Comparison of ENCODE assay signal across 11 cellular contexts in the genomic region with DNA sequence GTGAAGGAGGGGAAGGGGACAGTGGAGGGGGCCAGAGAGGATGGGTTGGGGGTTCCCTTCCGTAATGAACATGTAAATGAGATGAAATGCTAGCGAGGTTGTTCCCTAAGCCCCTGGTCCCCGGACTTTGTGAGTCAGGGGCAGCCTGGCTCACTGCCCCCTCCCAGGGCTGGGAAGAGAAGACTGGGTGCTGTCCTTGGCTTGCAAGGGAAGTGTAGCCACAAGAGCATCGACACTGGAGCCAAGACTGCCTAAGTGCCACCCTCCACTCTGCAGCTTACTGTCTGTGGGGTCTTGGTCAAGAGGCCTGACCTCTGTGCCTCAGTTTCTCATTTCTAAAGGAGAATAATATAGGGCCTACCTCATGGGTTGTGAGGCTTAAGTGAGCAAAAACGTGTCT. TPM values are rescaled to one million over a fixed set of nuclear protein-coding genes. Genes with fewer than 3 reads are reported as not detected.
DNase-seq lines count a peak whose midpoint lies in the region; ATAC-seq and TF ChIP-seq lines count a peak whose summit lies in the region.
"Had no signal": no experiment of that assay in that cellular context is flagged by ENCODE, and none has a peak within 500 bp of the region (broad histone marks: within the 10 kb centered on the region; RNA-seq: fewer than 3 reads in every experiment).

No MANE protein-coding gene starts in this region.

- peak overlapping the region; percentile 89 to 98 (median 96) for H3K27ac ChIP-seq in heart right ventricle
- no peak overlapping the region for H3K27ac ChIP-seq in endodermal cell (ENCODE audit: low read depth, low read length)
- H3K27ac ChIP-seq in muscle layer of colon (ENCODE audit: low read depth, low read length) = peak overlapping the region; percentile 72
- H3K27ac ChIP-seq in upper lobe of left lung = peak overlapping the region; percentile 87 to 93 (median 91)

- H3K4me1 Mint-ChIP-seq in endodermal cell = peaks cover 6% of the 10 kb centered on the region

- H3K36me3 ChIP-seq in heart right ventricle (no peaks in the 10 kb centered on the region), endodermal cell (ENCODE audit: control insufficient read depth, insufficient read depth, low read length) (no peaks in the 10 kb centered on the region), muscle layer of colon (ENCODE audit: insufficient read depth, low read length) (no peaks in the 10 kb centered on the region), upper lobe of left lung (no peaks in the 10 kb centered on the region)

- H3K9ac ChIP-seq in endodermal cell (ENCODE audit: extremely low read depth, low read length, poor library complexity, severe bottlenecking) (no peak overlapping the region), muscle layer of colon (ENCODE audit: low read length) (no peak overlapping the region)

- no peak for TF ChIP-seq EP300 in upper lobe of left lung (IDR thresholded peaks at IDR 0.05)

- intact Hi-C loops in heart right ventricle (cut with DNase I) (loop anchor here in 4 of 10 donors (5.0 to 10.0 kb wide), 5 partner anchors 33 to 392 kb away; a partner anchor contains a TSS), Right ventricle myocardium superior (cut with DNase I) (loop anchor here (5.0 to 10.0 kb wide), 2 partner anchors 33 to 199 kb away; no protein-coding TSS in a partner anchor)

- no peak for DNase-seq in heart right ventricle
- DNase-seq in Right ventricle myocardium superior = no peak
- no peak for DNase-seq in endodermal cell
- DNase-seq in upper lobe of left lung = no peak
- no peak for DNase-seq in MV-4-11 (lab: John Stamatoyannopoulos, UW)
- DNase-seq: activated CD4-positive, CD25-positive, alpha-beta regulatory T cell treated with anti-CD3 and anti-CD28 coated beads, Interleukin-2, amount 50 U/mL, for 72 hours; RPMI8226 had no signal

- no peak for TF ChIP-seq POLR2A in upper lobe of left lung (IDR thresholded peaks at IDR 0.05)

- H3K27me3 Mint-ChIP-seq in endodermal cell (ENCODE audit: insufficient read depth) = peaks cover 58% of the 10 kb centered on the region

- ATAC-seq in heart right ventricle = no peak
- ATAC-seq in Right ventricle myocardium superior (ENCODE audit: poor library complexity) = no peak
- ATAC-seq in upper lobe of left lung (ENCODE audit: low FRiP score in 2 of 2) = no peak
- no peak for ATAC-seq in HG03025 (IDR thresholded peaks at IDR 0.05; ENCODE audit: low FRiP score, unreplicated experiment)
- ATAC-seq in HG03342 (IDR thresholded peaks at IDR 0.05; ENCODE audit: unreplicated experiment) = no peak

- H3K27me3 ChIP-seq in heart right ventricle = peaks cover 0 to 43% (median 9%) of the 10 kb centered on the region in 7 donors
- peaks cover 41% of the 10 kb centered on the region for H3K27me3 ChIP-seq in endodermal cell (ENCODE audit: control insufficient read depth, insufficient read depth, low read length, poor library complexity, severe bottlenecking)
- H3K27me3 ChIP-seq in muscle layer of colon (ENCODE audit: control insufficient read depth in 1 of 2, insufficient read depth in 2 of 2, low read length in 2 of 2) = peaks cover 5 to 25% of the 10 kb centered on the region in 2 donors
- peaks cover 0 to 16% (median 6%) of the 10 kb centered on the region in 4 donors for H3K27me3 ChIP-seq in upper lobe of left lung

- H3K9me3 ChIP-seq in heart right ventricle (no peaks in the 10 kb centered on the region), endodermal cell (ENCODE audit: control insufficient read depth, low read length) (no peaks in the 10 kb centered on the region), muscle layer of colon (ENCODE audit: low read length) (no peaks in the 10 kb centered on the region), upper lobe of left lung (no peaks in the 10 kb centered on the region)

- H3K4me1 ChIP-seq in heart right ventricle (peaks cover 20 to 71% (median 61%) of the 10 kb centered on the region in 9 donors), endodermal cell (ENCODE audit: control insufficient read depth, insufficient read depth, low read length) (no peaks in the 10 kb centered on the region), muscle layer of colon (ENCODE audit: insufficient read depth, low read length) (peaks cover 6% of the 10 kb centered on the region), upper lobe of left lung (peaks cover 40 to 69% (median 50%) of the 10 kb centered on the region in 4 donors)

- 26% methylated on average over 5 of the region's 5 CpGs for WGBS in heart right ventricle, 2 donors
- WGBS in endodermal cell (ENCODE audit: insufficient coverage in 1 of 2, insufficient read length in 1 of 2), 2 experiments = 37 to 54% methylated on average over 3 to 5 of the region's 5 CpGs
- WGBS in upper lobe of left lung, 2 donors = 16 to 24% methylated on average over 5 of the region's 5 CpGs

- no peak overlapping the region for H3K27ac Mint-ChIP-seq in endodermal cell
- H3K27ac Mint-ChIP-seq: activated naive CD4-positive, alpha-beta T cell treated with anti-CD3 and anti-CD28 coated beads, Interleukin-2, amount 10 ng/mL, durations not matched to agents 7 days and 5 days had no signal

- no peaks in the 10 kb centered on the region for H3K9me3 Mint-ChIP-seq in endodermal cell
- H3K9me3 Mint-ChIP-seq: activated naive CD4-positive, alpha-beta T cell treated with anti-CD3 and anti-CD28 coated beads, Interleukin-2, amount 10 ng/mL, durations not matched to agents 7 days and 5 days had no signal

- no peak overlapping the region for H3K4me3 Mint-ChIP-seq in endodermal cell

- no peaks in the 10 kb centered on the region for H3K36me3 Mint-ChIP-seq in endodermal cell (ENCODE audit: low read depth)
- H3K36me3 Mint-ChIP-seq: activated naive CD4-positive, alpha-beta T cell treated with anti-CD3 and anti-CD28 coated beads, Interleukin-2, amount 10 ng/mL, durations not matched to agents 7 days and 5 days had no signal

- TF ChIP-seq CTCF in heart right ventricle (IDR thresholded peaks at IDR 0.05) (no peak), endodermal cell (conservative IDR thresholded peaks at IDR 0.05) (peak; percentile 6), upper lobe of left lung (IDR thresholded peaks at IDR 0.05) (no peak)

- peak overlapping the region; percentile 57 to 82 (median 68) for H3K4me3 ChIP-seq in heart right ventricle
- no peak overlapping the region for H3K4me3 ChIP-seq in endodermal cell (ENCODE audit: low read length)
- peak overlapping the region; percentile 26 to 35 for H3K4me3 ChIP-seq in muscle layer of colon (ENCODE audit: low read depth in 1 of 2, low read length in 2 of 2)
- peak overlapping the region; percentile 36 to 70 (median 54) for H3K4me3 ChIP-seq in upper lobe of left lung

RNA-seq across cellular contexts. Expression of a gene that starts 0.5 kb away (rescaled TPM):
- 10 to 100 TPM in 2 of 10 donors, 1 to 10 TPM in 8; 3.8 to 12.4 (median 7.1) TPM for total RNA-seq in heart right ventricle
- polyA plus RNA-seq in heart right ventricle = 10 to 100 TPM in 1 of 2 donors, 1 to 10 TPM in 1; 6.2 to 13.7 TPM
- total RNA-seq in Right ventricle myocardium superior = 6.7 TPM
- under 1 TPM; 0.29 to 0.53 TPM for total RNA-seq in endodermal cell
- polyA plus RNA-seq in endodermal cell (2013, experiment 1 of 2) = 2.1 TPM
- polyA plus RNA-seq in endodermal cell (2013, experiment 2 of 2) = 2.3 TPM
- total RNA-seq in upper lobe of left lung = 10 to 100 TPM in 4 of 6 donors, 1 to 10 TPM in 2; 8.4 to 33.5 (median 13.7) TPM

RNA-seq across cellular contexts. Expression of a gene that starts 26.4 kb away (rescaled TPM):
- under 1 TPM in 3 of 10 donors, not detected in 7; 0.15 to 0.38 (median 0.35) TPM for total RNA-seq in heart right ventricle
- polyA plus RNA-seq in heart right ventricle = under 1 TPM; 0.06 to 0.51 TPM
- not detected for total RNA-seq in Right ventricle myocardium superior
- total RNA-seq in endodermal cell = not detected
- polyA plus RNA-seq in endodermal cell (2013, experiment 1 of 2) = not detected
- not detected for polyA plus RNA-seq in endodermal cell (2013, experiment 2 of 2)
- total RNA-seq in upper lobe of left lung = 10 to 100 TPM in 1 of 6 donors, 1 to 10 TPM in 4, under 1 TPM in 1; 0.49 to 13.9 (median 6.3) TPM

RNA-seq across cellular contexts. Expression of a gene that starts 33.3 kb away (rescaled TPM):
- total RNA-seq in heart right ventricle = 1 to 10 TPM in 4 of 10 donors, under 1 TPM in 6; 0.15 to 3.7 (median 0.69) TPM
- polyA plus RNA-seq in heart right ventricle = 1 to 10 TPM in 1 of 2 donors, under 1 TPM in 1; 0.28 to 1.5 TPM
- total RNA-seq in Right ventricle myocardium superior = 2.5 TPM
- total RNA-seq in endodermal cell = under 1 TPM; 0.44 to 0.82 TPM
- polyA plus RNA-seq in endodermal cell (2013, experiment 1 of 2) = 3.1 TPM
- 2.0 TPM for polyA plus RNA-seq in endodermal cell (2013, experiment 2 of 2)
- total RNA-seq in upper lobe of left lung = 1 to 10 TPM in 3 of 6 donors, under 1 TPM in 1, not detected in 2; 0.30 to 1.4 (median 1.2) TPM

RNA-seq across cellular contexts. Expression of a gene that starts 35.1 kb away (rescaled TPM):
- total RNA-seq in heart right ventricle (under 1 TPM; 0.04 to 0.20 (median 0.07) TPM), Right ventricle myocardium superior (0.40 TPM), endodermal cell (under 1 TPM; 0.07 to 0.09 TPM), upper lobe of left lung (under 1 TPM in 2 of 6 donors, not detected in 4; 0.03 to 0.22 TPM)
- under 1 TPM; 0.01 to 0.80 TPM for polyA plus RNA-seq in heart right ventricle
- polyA plus RNA-seq in endodermal cell (2013, experiment 1 of 2) = 0.11 TPM
- polyA plus RNA-seq in endodermal cell (2013, experiment 2 of 2) = 0.08 TPM
